Comparison of ENCODE assay signal across 24 cellular contexts in genomic region chr20:36526521-36527011, GRCh38. TPM values are rescaled to one million over a fixed set of nuclear protein-coding genes. Genes with fewer than 3 reads are reported as not detected.
DNase-seq lines count a peak whose midpoint lies in the region; ATAC-seq, FAIRE-seq and TF ChIP-seq lines count a peak whose summit lies in the region.
"Had no signal": no experiment of that assay in that cellular context is flagged by ENCODE, and none has a peak within 500 bp of the region (broad histone marks: within the 10 kb centered on the region; RNA-seq: fewer than 3 reads in every experiment).

No MANE protein-coding gene starts in this region.

- H3K27ac ChIP-seq in A673 (ENCODE audit: low read depth, low read length, poor library complexity, severe bottlenecking), result peak overlapping the region; percentile 51
- H3K27ac ChIP-seq: neutrophil had no signal

- peak overlapping the region; percentile 41 for H3K27ac Mint-ChIP-seq in activated T-helper 17 cell treated with anti-CD3 and anti-CD28 coated beads, Interleukin-2, amount 50 U/mL, for 72 hours
- H3K27ac Mint-ChIP-seq: activated CD4-positive, alpha-beta memory T cell treated with anti-CD3 and anti-CD28 coated beads for 36 hours; activated naive CD4-positive, alpha-beta T cell treated with anti-CD3 and anti-CD28 coated beads, Interleukin-2, amount 10 ng/mL, durations not matched to agents 7 days and 5 days; CD4-positive, CD25-positive, alpha-beta regulatory T cell; T-helper 1 cell treated with Interleukin-12 subunit alpha and Interleukin-12 subunit beta and Interleukin-4 antibody, amounts not matched to agents 30 μg/mL and 1 μg/mL, for 36 hours had no signal

- no peak overlapping the region for H3K4me3 Mint-ChIP-seq in activated T-helper 17 cell treated with anti-CD3 and anti-CD28 coated beads, Interleukin-2, amount 50 U/mL, for 72 hours
- H3K4me3 Mint-ChIP-seq: activated CD4-positive, alpha-beta memory T cell treated with anti-CD3 and anti-CD28 coated beads for 36 hours; activated naive CD4-positive, alpha-beta T cell treated with anti-CD3 and anti-CD28 coated beads, Interleukin-2, amount 10 ng/mL, durations not matched to agents 7 days and 5 days; CD4-positive, CD25-positive, alpha-beta regulatory T cell; T-helper 1 cell treated with Interleukin-12 subunit alpha and Interleukin-12 subunit beta and Interleukin-4 antibody, amounts not matched to agents 30 μg/mL and 1 μg/mL, for 36 hours had no signal

- POLR2A ChIA-PET in A673 (lab: Charles Lee; ENCODE audit: low non-redundant PET), result no interaction called here

- H3K4me1 ChIP-seq in A673 (ENCODE audit: insufficient read depth, low read length, poor library complexity, severe bottlenecking) (peaks cover 29% of the 10 kb centered on the region), HAP-1 (no peaks in the 10 kb centered on the region)

- CTCF ChIA-PET in A673 (lab: Charles Lee), result no interaction called here

- no peak overlapping the region for H3K4me3 ChIP-seq in A673 (ENCODE audit: low read depth, low read length, poor library complexity, severe bottlenecking)
- no peak overlapping the region for H3K4me3 ChIP-seq in HAP-1
- H3K4me3 ChIP-seq: coronary artery, GM12878 had no signal

- H3K9me3 ChIP-seq in A673 (ENCODE audit: low read depth, low read length, poor library complexity, severe bottlenecking) (no peaks in the 10 kb centered on the region), HAP-1 (no peaks in the 10 kb centered on the region)
- H3K9me3 ChIP-seq: neutrophil had no signal

- TF ChIP-seq CTCF in A673 (conservative IDR thresholded peaks at IDR 0.05; ENCODE audit: low read depth, low read length), result no peak
- TF ChIP-seq CTCF in D721Med (IDR thresholded peaks at IDR 0.05; ENCODE audit: insufficient read depth, missing control alignments), result no peak

- H3K27me3 ChIP-seq in A673 (replicated peaks; ENCODE audit: insufficient read depth, low read depth, low read length, poor library complexity) (no peaks in the 10 kb centered on the region), HAP-1 (ENCODE audit: low read depth) (no peaks in the 10 kb centered on the region)
- H3K27me3 ChIP-seq: neutrophil had no signal

- DNase-seq in A673 (ENCODE audit: low spot score), result no peak
- peak; percentile 27 for DNase-seq in inferior parietal cortex (ENCODE audit: extremely low spot score)
- peak; percentile 72 for DNase-seq in retina
- DNase-seq in D721Med (ENCODE audit: insufficient read length, low spot score), result no peak
- no peak for DNase-seq in central memory CD4-positive, alpha-beta T cell
- DNase-seq in HAP-1 (ENCODE audit: low spot score in 2 of 2), result no peak
- DNase-seq: activated CD4-positive, alpha-beta memory T cell treated with anti-CD3 and anti-CD28 coated beads for 36 hours; activated naive CD4-positive, alpha-beta T cell treated with anti-CD3 and anti-CD28 coated beads, Interleukin-2, amount 10 ng/mL, durations not matched to agents 7 days and 5 days; activated T-cell treated with anti-CD3 and anti-CD28 coated beads, Interleukin-2, amount 50 U/mL, for 1 hour; CD4-positive, CD25-positive, alpha-beta regulatory T cell; DMS153; foreskin melanocyte; left colon; NCI-H1694; NCI-H774; OCI-M1; SHP77 treated with DMSO at 0.1 percent for 48 hours; stimulated activated naive CD8-positive, alpha-beta T cell treated with anti-CD3 and anti-CD28 coated beads, Interleukin-15, Interleukin-2, amounts not matched to agents 100 U/mL and 50 U/mL, for 24 hours had no signal

- H3K4me1 Mint-ChIP-seq in activated T-helper 17 cell treated with anti-CD3 and anti-CD28 coated beads, Interleukin-2, amount 50 U/mL, for 72 hours, result no peaks in the 10 kb centered on the region
- H3K4me1 Mint-ChIP-seq: activated naive CD4-positive, alpha-beta T cell treated with anti-CD3 and anti-CD28 coated beads, Interleukin-2, amount 10 ng/mL, durations not matched to agents 7 days and 5 days had no signal

- no peak for FAIRE-seq in D721Med (lab: Jason Lieb, UNC)
- FAIRE-seq: GM12878 had no signal

- in situ Hi-C loops in HAP-1 (cut with MboI; ENCODE audit: low sequenced_read_pairs), result no loop called here

- intact Hi-C loops in A673 (cut with micrococcal nuclease; ENCODE audit: unreplicated experiment), result no loop called here

- BruUV-seq in A673 (replicated peaks; lab: Mats Ljungman, UMichigan), result no TSS peak

- H3K36me3 Mint-ChIP-seq in activated T-helper 17 cell treated with anti-CD3 and anti-CD28 coated beads, Interleukin-2, amount 50 U/mL, for 72 hours (ENCODE audit: low read depth), result peaks cover 65% of the 10 kb centered on the region

- no peak for ATAC-seq in activated T-helper 17 cell treated with anti-CD3 and anti-CD28 coated beads, Interleukin-2, amount 50 U/mL, for 72 hours (replicated peaks)
- ATAC-seq in HG03097 (IDR thresholded peaks at IDR 0.05; ENCODE audit: low FRiP score, unreplicated experiment), result no peak
- ATAC-seq: GM12878; stimulated activated naive CD8-positive, alpha-beta T cell treated with anti-CD3 and anti-CD28 coated beads, Interleukin-15, Interleukin-2, amounts not matched to agents 100 U/mL and 50 U/mL, for 24 hours had no signal

- peaks cover 33% of the 10 kb centered on the region for H3K36me3 ChIP-seq in A673 (ENCODE audit: insufficient read depth, low read length, poor library complexity, severe bottlenecking)
- H3K36me3 ChIP-seq in HAP-1 (replicated peaks), result peaks cover 15% of the 10 kb centered on the region

- H3K27me3 Mint-ChIP-seq in activated T-helper 17 cell treated with anti-CD3 and anti-CD28 coated beads, Interleukin-2, amount 50 U/mL, for 72 hours, result no peaks in the 10 kb centered on the region
- H3K27me3 Mint-ChIP-seq: activated CD4-positive, alpha-beta memory T cell treated with anti-CD3 and anti-CD28 coated beads for 36 hours; activated naive CD4-positive, alpha-beta T cell treated with anti-CD3 and anti-CD28 coated beads, Interleukin-2, amount 10 ng/mL, durations not matched to agents 7 days and 5 days; CD4-positive, CD25-positive, alpha-beta regulatory T cell had no signal

- H3K9me3 Mint-ChIP-seq in activated T-helper 17 cell treated with anti-CD3 and anti-CD28 coated beads, Interleukin-2, amount 50 U/mL, for 72 hours, result no peaks in the 10 kb centered on the region
- H3K9me3 Mint-ChIP-seq: activated CD4-positive, alpha-beta memory T cell treated with anti-CD3 and anti-CD28 coated beads for 36 hours; activated naive CD4-positive, alpha-beta T cell treated with anti-CD3 and anti-CD28 coated beads, Interleukin-2, amount 10 ng/mL, durations not matched to agents 7 days and 5 days; CD4-positive, CD25-positive, alpha-beta regulatory T cell; T-helper 1 cell treated with Interleukin-12 subunit alpha and Interleukin-12 subunit beta and Interleukin-4 antibody, amounts not matched to agents 30 μg/mL and 1 μg/mL, for 36 hours had no signal

RNA-seq across cellular contexts. Expression of gene MYL9, which starts 14.8 kb away (rescaled TPM):
- 0.11 TPM in 1 of 2 replicates, not detected in the other for total RNA-seq in A673 (2021)
- total RNA-seq in activated T-helper 17 cell treated with anti-CD3 and anti-CD28 coated beads, Interleukin-2, amount 50 U/mL, for 72 hours, result 10 to 100 TPM in 1 of 2 donors, 1 to 10 TPM in 1; 4.4 to 10.1 TPM

RNA-seq across cellular contexts. Expression of gene TGIF2, which starts 46.8 kb away (rescaled TPM):
- total RNA-seq in A673 (2021), result 54.9 and 59.0 TPM in 2 replicates
- 10 to 100 TPM; 43.8 to 57.1 TPM for total RNA-seq in activated T-helper 17 cell treated with anti-CD3 and anti-CD28 coated beads, Interleukin-2, amount 50 U/mL, for 72 hours

Comparison
In these comparisons a context has a peak if more than half of its experiments do, and no peak if none do; other contexts are left out.
1. DNase-seq: peak in inferior parietal cortex (single experiment) and retina (single experiment); none in A673 (single experiment), D721Med (single experiment), central memory CD4-positive, alpha-beta T cell (single experiment) and HAP-1 (0 of 2).